ENCODE assay signal across 16 cellular contexts in the genomic region with DNA sequence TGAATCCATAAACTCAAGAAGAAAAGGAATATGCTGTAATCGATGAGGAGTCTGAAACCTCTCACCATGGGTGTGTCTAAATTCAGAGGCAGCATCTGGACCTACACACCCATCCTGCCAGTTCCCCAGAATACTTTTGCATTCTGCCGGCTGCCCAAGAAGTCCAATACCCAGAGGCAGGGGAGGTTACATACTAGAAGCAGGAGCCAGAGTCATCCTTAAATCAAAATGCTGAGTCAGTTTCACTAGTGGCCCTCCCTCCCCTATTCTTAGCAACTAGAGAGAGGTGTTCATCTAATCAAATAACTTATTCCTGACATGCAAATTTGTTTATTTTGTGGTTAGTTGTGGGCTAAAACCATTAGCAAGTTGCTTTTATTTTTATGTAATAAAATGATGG. TPM values are rescaled to one million over a fixed set of nuclear protein-coding genes. Genes with fewer than 3 reads are reported as not detected.
DNase-seq lines count a peak whose midpoint lies in the region; ATAC-seq, FAIRE-seq and TF ChIP-seq lines count a peak whose summit lies in the region.
"Had no signal": no experiment of that assay in that cellular context is flagged by ENCODE, and none has a peak within 500 bp of the region (broad histone marks: within the 10 kb centered on the region; RNA-seq: fewer than 3 reads in every experiment).

No MANE protein-coding gene starts in this region.

- no peaks in the 10 kb centered on the region for H3K36me3 ChIP-seq in endodermal cell (ENCODE audit: control insufficient read depth, insufficient read depth, low read length)
- no peaks in the 10 kb centered on the region for H3K36me3 ChIP-seq in gastrocnemius medialis
- no peaks in the 10 kb centered on the region for H3K36me3 ChIP-seq in hepatocyte (replicated peaks; ENCODE audit: insufficient read depth, low read depth)

- no peak overlapping the region for H3K9ac ChIP-seq in endodermal cell (ENCODE audit: extremely low read depth, low read length, poor library complexity, severe bottlenecking)

- ATAC-seq in gastrocnemius medialis, result no peak
- ATAC-seq in HG02610 (IDR thresholded peaks at IDR 0.05; ENCODE audit: unreplicated experiment), result no peak
- ATAC-seq: activated CD4-positive, CD25-positive, alpha-beta regulatory T cell treated with anti-CD3 and anti-CD28 coated beads, Interleukin-2, amount 50 U/mL, for 24 hours had no signal

- no peak for DNase-seq in GM19239 (ENCODE audit: insufficient read length, low spot score)
- DNase-seq in NCI-H526 treated with DMSO at 0.1 percent for 48 hours (lab: John Stamatoyannopoulos, UW), result peak; percentile 91
- peak; percentile 38 for DNase-seq in endodermal cell
- peak in 1 of 2 donors; percentile 43 for DNase-seq in gastrocnemius medialis
- DNase-seq in amniotic stem cell (lab: John Stamatoyannopoulos, UW), result no peak
- DNase-seq in hepatocyte (ENCODE audit: low spot score), result no peak
- DNase-seq in GM10248 (ENCODE audit: extremely low spot score), result no peak
- DNase-seq: cerebellar nuclear complex, DMS79 treated with DMSO at 0.1 percent for 48 hours, NCI-H1436 treated with DMSO at 0.1 percent for 48 hours, NCI-H446 treated with DMSO at 0.1 percent for 48 hours, small intestine, testis had no signal

- TF ChIP-seq CTCF in endodermal cell (conservative IDR thresholded peaks at IDR 0.05) (no peak), gastrocnemius medialis (IDR thresholded peaks at IDR 0.05 in 4 of 5, conservative IDR thresholded peaks at IDR 0.05 in 1 of 5) (no peak), hepatocyte (IDR thresholded peaks at IDR 0.05; ENCODE audit: poor library complexity) (no peak), GM10248 (IDR thresholded peaks at IDR 0.05; ENCODE audit: control extremely low read depth, extremely low read depth, low read depth, missing control alignments) (no peak)

- H3K27me3 ChIP-seq in endodermal cell (ENCODE audit: control insufficient read depth, insufficient read depth, low read length, poor library complexity, severe bottlenecking) (peaks cover 37% of the 10 kb centered on the region), gastrocnemius medialis (no peaks in the 10 kb centered on the region), hepatocyte (peaks cover 15% of the 10 kb centered on the region)
- H3K27me3 ChIP-seq: testis had no signal

- H4K20me1 ChIP-seq in hepatocyte (ENCODE audit: insufficient read depth, poor library complexity, severe bottlenecking), result no peaks in the 10 kb centered on the region

- H3K79me2 ChIP-seq in hepatocyte, result no peaks in the 10 kb centered on the region

- no peaks in the 10 kb centered on the region for H3K36me3 Mint-ChIP-seq in endodermal cell (ENCODE audit: low read depth)
- H3K36me3 Mint-ChIP-seq: activated naive CD4-positive, alpha-beta T cell treated with anti-CD3 and anti-CD28 coated beads, Interleukin-2, amount 50 U/mL, for 24 hours had no signal

- TF ChIP-seq POLR2A in gastrocnemius medialis (IDR thresholded peaks at IDR 0.05), result no peak

- intact Hi-C loops in gastrocnemius medialis (cut with DNase I; ENCODE audit: low total_unique reads), result loop anchor here (10.0 kb wide), 1 partner anchor 718 kb away; a partner anchor contains a TSS

- H3K27ac ChIP-seq in endodermal cell (ENCODE audit: low read depth, low read length) (no peak overlapping the region), gastrocnemius medialis (peak overlapping the region; percentile 95 to 100 (median 97)), hepatocyte (no peak overlapping the region)

- in situ Hi-C loops in gastrocnemius medialis (cut with MboI; ENCODE audit: low sequenced_read_pairs in 4 of 4), result loop anchor here in 1 of 4 donors (10.0 kb wide), 1 partner anchor 408 kb away; no protein-coding TSS in a partner anchor

- WGBS in endodermal cell (ENCODE audit: insufficient coverage in 1 of 2, insufficient read length in 1 of 2), 2 experiments, result 75% methylated on average over 2 of the region's 2 CpGs; no CpG with 5 or more reads in 1 of the 2 experiments
- WGBS in hepatocyte (ENCODE audit: low lambda C conversion rate, missing lambda C conversion rate), result 72% methylated on average over 2 of the region's 2 CpGs

- no peak overlapping the region for H3K4me2 ChIP-seq in hepatocyte

- no peak overlapping the region for H2AFZ ChIP-seq in hepatocyte

- peak; percentile 31 for FAIRE-seq in GM19239 (lab: Jason Lieb, UNC)
- FAIRE-seq: small intestine had no signal

- peaks cover 66% of the 10 kb centered on the region for H3K4me1 Mint-ChIP-seq in endodermal cell

- POLR2A ChIA-PET in GM10248 (lab: Yijun Ruan, JAX), result no interaction called here

- H3K9me2 ChIP-seq in hepatocyte (replicated peaks; ENCODE audit: insufficient read depth), result no peaks in the 10 kb centered on the region

- CTCF ChIA-PET in GM10248 (lab: Yijun Ruan, JAX), result interaction anchor here (1.2 kb wide), 1 partner anchor 87 kb away, joined by 3 read pairs; no protein-coding TSS in a partner anchor

- H3K27me3 Mint-ChIP-seq in endodermal cell (ENCODE audit: insufficient read depth), result peaks cover 40% of the 10 kb centered on the region

- no peak overlapping the region for H3K27ac Mint-ChIP-seq in endodermal cell
- H3K27ac Mint-ChIP-seq: activated naive CD4-positive, alpha-beta T cell treated with anti-CD3 and anti-CD28 coated beads, Interleukin-2, amount 50 U/mL, for 24 hours had no signal

- no peaks in the 10 kb centered on the region for H3K9me3 ChIP-seq in endodermal cell (ENCODE audit: control insufficient read depth, low read length)
- H3K9me3 ChIP-seq in gastrocnemius medialis, result no peaks in the 10 kb centered on the region
- no peaks in the 10 kb centered on the region for H3K9me3 ChIP-seq in hepatocyte (ENCODE audit: low read depth)
- H3K9me3 ChIP-seq: testis had no signal

- peaks cover 11% of the 10 kb centered on the region for H3K4me1 ChIP-seq in endodermal cell (ENCODE audit: control insufficient read depth, insufficient read depth, low read length)
- H3K4me1 ChIP-seq in gastrocnemius medialis, result peaks cover 78 to 82% of the 10 kb centered on the region in 2 donors
- H3K4me1 ChIP-seq in hepatocyte (ENCODE audit: insufficient read depth), result peaks cover 19% of the 10 kb centered on the region

- no peaks in the 10 kb centered on the region for H3K9me3 Mint-ChIP-seq in endodermal cell
- H3K9me3 Mint-ChIP-seq: activated naive CD4-positive, alpha-beta T cell treated with anti-CD3 and anti-CD28 coated beads, Interleukin-2, amount 50 U/mL, for 24 hours had no signal

- H3K4me3 ChIP-seq in endodermal cell (ENCODE audit: low read length), result no peak overlapping the region
- H3K4me3 ChIP-seq in gastrocnemius medialis, result no peak overlapping the region
- H3K4me3 ChIP-seq in hepatocyte, result no peak overlapping the region
- H3K4me3 ChIP-seq: testis had no signal

- H3K4me3 Mint-ChIP-seq in endodermal cell, result no peak overlapping the region
- H3K4me3 Mint-ChIP-seq: activated naive CD4-positive, alpha-beta T cell treated with anti-CD3 and anti-CD28 coated beads, Interleukin-2, amount 50 U/mL, for 24 hours had no signal

RNA-seq across cellular contexts. Expression of a gene that starts 8.0 kb away (rescaled TPM):
- 1 to 10 TPM in 1 of 2 donors, under 1 TPM in 1; 0.11 to 3.5 TPM for total RNA-seq in endodermal cell
- 0.07 TPM for polyA plus RNA-seq in endodermal cell (2013, experiment 1 of 2)
- 0.12 TPM for polyA plus RNA-seq in endodermal cell (2013, experiment 2 of 2)
- 10 to 100 TPM in 2 of 4 donors, 1 to 10 TPM in 2; 6.4 to 12.1 (median 9.5) TPM for total RNA-seq in gastrocnemius medialis
- total RNA-seq in hepatocyte, result 1.6 and 2.4 TPM in 2 replicates
- polyA plus RNA-seq in hepatocyte, result 3.6 and 4.9 TPM in 2 replicates

Comparison
In these comparisons a context has a peak if more than half of its experiments do, and no peak if none do; other contexts are left out.
1. DNase-seq: peak in NCI-H526 treated with DMSO at 0.1 percent for 48 hours (single experiment) and endodermal cell (single experiment); none in GM19239 (single experiment), amniotic stem cell (single experiment), hepatocyte (single experiment) and GM10248 (single experiment).
2. H3K27ac ChIP-seq: peak in gastrocnemius medialis (4 of 4); none in endodermal cell (single experiment) and hepatocyte (single experiment).